ENCODE assay signal across 24 cellular contexts in the genomic region with DNA sequence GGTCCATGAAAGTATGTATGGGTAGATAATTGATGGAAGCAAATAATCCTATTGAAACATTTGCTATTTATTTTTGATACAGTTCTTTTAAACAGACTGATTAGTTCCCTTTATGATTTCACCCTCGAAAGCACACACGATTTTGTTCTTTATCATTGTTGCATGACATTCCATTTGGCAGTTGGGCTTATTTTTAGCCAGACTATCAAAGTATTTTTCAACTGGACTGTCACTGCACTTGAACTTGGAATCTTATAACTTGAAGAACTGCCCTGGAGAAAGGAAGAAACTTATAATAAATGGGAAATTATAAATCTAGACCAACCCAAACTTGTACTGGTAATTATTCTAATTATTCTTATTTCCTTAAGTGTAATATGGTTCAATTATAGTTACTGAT. TPM values are rescaled to one million over a fixed set of nuclear protein-coding genes. Genes with fewer than 3 reads are reported as not detected.
"Had no signal": no experiment of that assay in that cellular context is flagged by ENCODE, and none has a peak within 500 bp of the region (broad histone marks: within the 10 kb centered on the region; RNA-seq: fewer than 3 reads in every experiment).

A gene with protein sequence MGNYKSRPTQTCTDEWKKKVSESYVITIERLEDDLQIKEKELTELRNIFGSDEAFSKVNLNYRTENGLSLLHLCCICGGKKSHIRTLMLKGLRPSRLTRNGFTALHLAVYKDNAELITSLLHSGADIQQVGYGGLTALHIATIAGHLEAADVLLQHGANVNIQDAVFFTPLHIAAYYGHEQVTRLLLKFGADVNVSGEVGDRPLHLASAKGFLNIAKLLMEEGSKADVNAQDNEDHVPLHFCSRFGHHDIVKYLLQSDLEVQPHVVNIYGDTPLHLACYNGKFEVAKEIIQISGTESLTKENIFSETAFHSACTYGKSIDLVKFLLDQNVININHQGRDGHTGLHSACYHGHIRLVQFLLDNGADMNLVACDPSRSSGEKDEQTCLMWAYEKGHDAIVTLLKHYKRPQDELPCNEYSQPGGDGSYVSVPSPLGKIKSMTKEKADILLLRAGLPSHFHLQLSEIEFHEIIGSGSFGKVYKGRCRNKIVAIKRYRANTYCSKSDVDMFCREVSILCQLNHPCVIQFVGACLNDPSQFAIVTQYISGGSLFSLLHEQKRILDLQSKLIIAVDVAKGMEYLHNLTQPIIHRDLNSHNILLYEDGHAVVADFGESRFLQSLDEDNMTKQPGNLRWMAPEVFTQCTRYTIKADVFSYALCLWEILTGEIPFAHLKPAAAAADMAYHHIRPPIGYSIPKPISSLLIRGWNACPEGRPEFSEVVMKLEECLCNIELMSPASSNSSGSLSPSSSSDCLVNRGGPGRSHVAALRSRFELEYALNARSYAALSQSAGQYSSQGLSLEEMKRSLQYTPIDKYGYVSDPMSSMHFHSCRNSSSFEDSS (plus strand): TSS at position 235 of the 400 bp plus-strand sequence. CDS start 65 bp downstream, at position 300.

- H3K4me3 ChIP-seq: hepatocyte, left lung, lower lobe of right lung, pancreas, smooth muscle cell, suprapubic skin, transverse colon, upper lobe of right lung, uterus had no signal

- H3K9me3 ChIP-seq: lower lobe of right lung, pancreas, transverse colon, upper lobe of right lung, uterus had no signal

- DNase-seq: effector CD8-positive, alpha-beta T cell; endodermal cell; foreskin keratinocyte; kidney; left lung; lower lobe of right lung; natural killer cell; pancreas; retina; stimulated activated CD4-positive, alpha-beta T cell treated with anti-CD3 and anti-CD28 coated beads, Interleukin-12 subunit alpha, Interleukin-12 subunit beta, amount 100 ng/mL, for 4 hours; stimulated activated CD4-positive, alpha-beta T cell treated with anti-CD3 and anti-CD28 coated beads, Interleukin-1b, Interleukin-23, amount 100 ng/mL, for 48 hours; stimulated activated CD4-positive, alpha-beta T cell treated with anti-CD3 and anti-CD28 coated beads, Interleukin-4, amount 100 ng/mL, for 1 hour; stimulated activated CD8-positive, alpha-beta memory T cell treated with anti-CD3 and anti-CD28 coated beads, Interleukin-4, amount 100 ng/mL, for 48 hours; stimulated activated naive CD4-positive, alpha-beta T cell; stimulated activated naive CD8-positive, alpha-beta T cell treated with anti-CD3 and anti-CD28 coated beads, Interleukin-15, amount 100 ng/mL, for 72 hours; transverse colon; upper lobe of right lung; uterus had no signal

- H3K27ac ChIP-seq: epithelial cell of prostate, foreskin keratinocyte, hepatocyte, left lung, lower lobe of right lung, pancreas, suprapubic skin, transverse colon, upper lobe of right lung, uterus had no signal

- ATAC-seq: esophagus mucosa; foreskin keratinocyte; left lung; lower lobe of right lung; natural killer cell; pancreas; sciatic nerve; stimulated activated naive CD8-positive, alpha-beta T cell treated with anti-CD3 and anti-CD28 coated beads, Interleukin-15, amount 100 ng/mL, for 72 hours; upper lobe of right lung had no signal

- H3K36me3 ChIP-seq: left lung, lower lobe of right lung, pancreas, transverse colon, upper lobe of right lung, uterus had no signal

- H3K4me1 ChIP-seq: foreskin keratinocyte, left lung, lower lobe of right lung, pancreas, suprapubic skin, transverse colon, upper lobe of right lung, uterus had no signal

- H3K4me2 ChIP-seq: hepatocyte, smooth muscle cell had no signal

- H3K27me3 ChIP-seq: foreskin keratinocyte, hepatocyte, left lung, pancreas, suprapubic skin, transverse colon, upper lobe of right lung, uterus had no signal

- H3K79me2 ChIP-seq: hepatocyte had no signal

RNA-seq across cellular contexts. Expression of the gene that starts here (rescaled TPM):
- total RNA-seq: esophagus mucosa, foreskin keratinocyte, hepatocyte had no signal
- polyA plus RNA-seq: foreskin keratinocyte, hepatocyte had no signal
